14 cellular contexts compared by ENCODE assay signal in genomic region chr22:32829451-32829851, GRCh38. TPM values are rescaled to one million over a fixed set of nuclear protein-coding genes. Genes with fewer than 3 reads are reported as not detected.
A peak's percentile ranks its signal among the peaks of the same experiment; 100 is the strongest.
DNase-seq lines count a peak whose midpoint lies in the region; ATAC-seq and TF ChIP-seq lines count a peak whose summit lies in the region.
"Had no signal": no experiment of that assay in that cellular context is flagged by ENCODE, and none has a peak within 500 bp of the region (broad histone marks: within the 10 kb centered on the region; RNA-seq: fewer than 3 reads in every experiment).

No MANE protein-coding gene starts in this region.

- H3K79me2 ChIP-seq in neural progenitor cell (ENCODE audit: low read depth), result no peaks in the 10 kb centered on the region

- no peak overlapping the region for H3K4me3 ChIP-seq in neural progenitor cell

- peaks cover 18% of the 10 kb centered on the region for H3K4me1 ChIP-seq in neural progenitor cell

- no peak overlapping the region for H3K9ac ChIP-seq in neural progenitor cell

- no peak overlapping the region for H3K27ac ChIP-seq in neural progenitor cell
- H3K27ac ChIP-seq in substantia nigra (ENCODE audit: low read depth, low read length, poor library complexity, severe bottlenecking), result no peak overlapping the region

- intact Hi-C loops in Right ventricle myocardium superior (cut with DNase I), result no loop called here

- no peak overlapping the region for H2AFZ ChIP-seq in neural progenitor cell (replicated peaks)

- H3K27ac Mint-ChIP-seq in neural progenitor cell (peak overlapping the region; percentile 93), nephron progenitor cell (no peak overlapping the region)
- H3K27ac Mint-ChIP-seq: activated T-helper 17 cell treated with anti-CD3 and anti-CD28 coated beads, Interleukin-2, amount 50 U/mL, for 72 hours had no signal

- H3K9me3 ChIP-seq in neural progenitor cell (ENCODE audit: low read depth), result no peaks in the 10 kb centered on the region

- H3K9me3 Mint-ChIP-seq in neural progenitor cell (no peaks in the 10 kb centered on the region), nephron progenitor cell (no peaks in the 10 kb centered on the region)
- H3K9me3 Mint-ChIP-seq: activated T-helper 17 cell treated with anti-CD3 and anti-CD28 coated beads, Interleukin-2, amount 50 U/mL, for 72 hours had no signal

- ATAC-seq in Right ventricle myocardium superior (ENCODE audit: poor library complexity), result peak; percentile 2
- ATAC-seq: activated T-helper 17 cell treated with anti-CD3 and anti-CD28 coated beads, Interleukin-2, amount 50 U/mL, for 72 hours had no signal

- no peaks in the 10 kb centered on the region for H3K36me3 Mint-ChIP-seq in neural progenitor cell
- H3K36me3 Mint-ChIP-seq in nephron progenitor cell (ENCODE audit: low read depth), result no peaks in the 10 kb centered on the region

- no peak overlapping the region for H3K4me2 ChIP-seq in neural progenitor cell

- H3K4me1 Mint-ChIP-seq in neural progenitor cell (peaks cover 46% of the 10 kb centered on the region), nephron progenitor cell (peaks cover 68% of the 10 kb centered on the region)
- H3K4me1 Mint-ChIP-seq: activated T-helper 17 cell treated with anti-CD3 and anti-CD28 coated beads, Interleukin-2, amount 50 U/mL, for 72 hours had no signal

- peak in 36 of 56 donors; percentile 18 to 82 (median 44) for DNase-seq in amygdala (lab: John Stamatoyannopoulos, UW)
- no peak for DNase-seq in Right ventricle myocardium superior
- DNase-seq in neural progenitor cell (ENCODE audit: low spot score), result no peak
- DNase-seq in substantia nigra (lab: John Stamatoyannopoulos, UW), result peak in 26 of 49 donors; percentile 18 to 83 (median 48)
- no peak for DNase-seq in nephron progenitor cell
- no peak for DNase-seq in HK-2 (ENCODE audit: unreplicated experiment)
- no peak for DNase-seq in UCSD-AML1 (lab: John Stamatoyannopoulos, UW; ENCODE audit: unreplicated experiment)
- DNase-seq in NCI-H1092 treated with DMSO at 0.1 percent for 48 hours (lab: John Stamatoyannopoulos, UW), result no peak
- DNase-seq: activated CD4-positive, alpha-beta T cell treated with anti-CD3 and anti-CD28 coated beads for 48 hours; DND-41; NCI-H1417; NCI-H510A treated with DMSO at 0.1 percent for 48 hours; stimulated activated CD4-positive, alpha-beta T cell treated with anti-CD3 and anti-CD28 coated beads, Interleukin-4, amount 100 ng/mL, for 4 hours had no signal

- H3K27me3 Mint-ChIP-seq in neural progenitor cell (ENCODE audit: insufficient read depth, low read depth), result peaks cover 3% of the 10 kb centered on the region
- H3K27me3 Mint-ChIP-seq in nephron progenitor cell (ENCODE audit: low read depth, poor library complexity), result peaks cover 6% of the 10 kb centered on the region

- H3K4me3 Mint-ChIP-seq in neural progenitor cell (no peak overlapping the region), nephron progenitor cell (no peak overlapping the region)
- H3K4me3 Mint-ChIP-seq: activated T-helper 17 cell treated with anti-CD3 and anti-CD28 coated beads, Interleukin-2, amount 50 U/mL, for 72 hours had no signal

- no peaks in the 10 kb centered on the region for H3K36me3 ChIP-seq in neural progenitor cell

- H4K20me1 ChIP-seq in neural progenitor cell (ENCODE audit: low read depth), result no peaks in the 10 kb centered on the region

- no peaks in the 10 kb centered on the region for H3K27me3 ChIP-seq in neural progenitor cell

- H3F3A ChIP-seq in neural progenitor cell (ENCODE audit: low read depth), result no peaks in the 10 kb centered on the region

- no peak for TF ChIP-seq CTCF in neural progenitor cell (IDR thresholded peaks at IDR 0.05)
- TF ChIP-seq CTCF in nephron progenitor cell (IDR thresholded peaks at IDR 0.05), result no peak

RNA-seq across cellular contexts. Expression of gene TIMP3, which starts 27.9 kb away (rescaled TPM):
- 266 TPM for total RNA-seq in Right ventricle myocardium superior
- total RNA-seq in neural progenitor cell (ENCODE audit: low replicate concordance), result 6.3 and 6.9 TPM in 2 replicates
- total RNA-seq: activated T-helper 17 cell treated with anti-CD3 and anti-CD28 coated beads, Interleukin-2, amount 50 U/mL, for 72 hours had no signal

Comparison
In these comparisons a context has a peak if more than half of its experiments do, and no peak if none do; other contexts are left out.
1. DNase-seq: peak in amygdala (36 of 56) and substantia nigra (26 of 49); none in Right ventricle myocardium superior (single experiment), neural progenitor cell (single experiment), nephron progenitor cell (single experiment), HK-2 (single experiment), UCSD-AML1 (single experiment) and NCI-H1092 treated with DMSO at 0.1 percent for 48 hours (single experiment).
2. RNA of gene TIMP3, which starts 27.9 kb away (total RNA-seq): 266 TPM in Right ventricle myocardium superior (single experiment); 6.3 to 6.9 TPM in neural progenitor cell; every median in the first group is over 10 times any median in the second.